ENCODE assay signal across 8 cellular contexts in the genomic region with DNA sequence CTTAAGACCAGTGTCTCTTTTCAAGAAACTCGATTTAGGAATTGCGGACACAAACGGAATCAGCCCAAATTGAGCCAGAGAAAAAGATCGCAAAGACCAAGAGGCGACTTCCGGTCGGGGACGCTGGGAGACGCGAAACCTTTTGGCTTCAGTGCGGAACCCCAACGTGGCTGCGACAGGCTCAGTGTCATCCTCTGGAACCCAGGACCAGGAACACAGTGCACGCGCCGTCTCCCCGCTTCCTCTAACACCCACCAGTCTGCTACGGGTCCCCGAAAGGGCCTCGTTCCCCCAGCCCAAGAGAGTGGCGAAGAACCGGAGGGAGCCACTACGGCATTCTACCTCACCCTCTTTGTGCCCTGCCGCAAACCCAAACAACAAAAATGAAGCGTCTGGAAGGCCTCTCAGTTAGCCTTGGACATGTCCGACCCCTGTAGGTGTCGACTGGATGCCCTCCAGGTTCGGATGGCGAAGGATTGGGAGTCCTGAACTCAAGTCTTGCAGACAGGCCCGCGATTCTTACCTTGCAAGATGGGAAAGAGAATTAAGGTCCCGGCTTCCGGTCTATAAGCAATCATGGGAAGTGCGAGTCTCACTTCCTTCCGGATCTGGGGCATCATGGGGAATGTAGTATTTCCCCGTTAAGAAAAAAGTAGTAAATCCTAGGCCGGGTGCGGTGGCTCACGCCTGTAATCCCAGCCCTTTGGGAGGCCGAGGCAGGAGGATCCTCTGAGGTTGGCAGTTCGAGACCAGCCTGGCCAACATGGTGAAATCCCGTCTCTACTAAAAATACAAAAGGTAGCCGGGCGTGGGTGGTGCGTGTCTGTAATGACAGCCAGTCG. TPM values are rescaled to one million over a fixed set of nuclear protein-coding genes. Genes with fewer than 3 reads are reported as not detected.
DNase-seq lines count a peak whose midpoint lies in the region; ATAC-seq and TF ChIP-seq lines count a peak whose summit lies in the region.

Gene RPL6, minus strand, starts transcription at position 542 of the 842 bp plus-strand sequence. CDS start 949 bp downstream, outside the sequence.

- POLR2A ChIA-PET in PC-9 (lab: Charles Lee; ENCODE audit: unreplicated experiment), result no interaction called here

- peaks cover 44% of the 10 kb centered on the region for H4K20me1 ChIP-seq in PC-9 (ENCODE audit: insufficient read depth)

- peak; percentile 80 for ATAC-seq in GM21515 (IDR thresholded peaks at IDR 0.05; ENCODE audit: unreplicated experiment)

- H3F3A ChIP-seq in PC-9 (ENCODE audit: insufficient read depth, low read depth), result peaks cover 57% of the 10 kb centered on the region

- no peak for TF ChIP-seq CTCF in Calu3 (IDR thresholded peaks at IDR 0.05; ENCODE audit: unreplicated experiment)
- TF ChIP-seq CTCF in PC-9 (conservative IDR thresholded peaks at IDR 0.05), result no peak

- peak within 1 kb of the TSS; percentile 71 for H2AFZ ChIP-seq in PC-9

- TF ChIP-seq POLR2A in erythroblast (IDR thresholded peaks at IDR 0.05; ENCODE audit: low read length), result peak; percentile 98

- H3K27ac ChIP-seq in PC-9, result peak within 1 kb of the TSS; percentile 94
- peak within 1 kb of the TSS; percentile 89 to 90 for H3K27ac ChIP-seq in mucosa of rectum (ENCODE audit: low read depth in 2 of 2, low read length in 2 of 2)

- BruUV-seq in Calu3 (replicated peaks; lab: Mats Ljungman, UMichigan) (TSS peak; percentile 64), PC-9 (replicated peaks; lab: Mats Ljungman, UMichigan) (TSS peak; percentile 78)

- H3K79me2 ChIP-seq in PC-9 (ENCODE audit: low read depth), result peaks cover 32% of the 10 kb centered on the region

- H3K4me1 ChIP-seq in PC-9 (replicated peaks; ENCODE audit: insufficient read depth), result peaks cover 14% of the 10 kb centered on the region
- H3K4me1 ChIP-seq in mucosa of rectum (ENCODE audit: control insufficient read depth in 2 of 2, insufficient read depth in 2 of 2, low read length in 2 of 2), result peaks cover 4 to 13% of the 10 kb centered on the region in 2 donors

- DNase-seq in Calu3 (peak; percentile 82), PC-9 (peak; percentile 71 to 91), activated T-cell treated with anti-CD3 and anti-CD28 coated beads for 48 hours (ENCODE audit: low read depth) (peak; percentile 65), erythroblast (lab: John Stamatoyannopoulos, UW) (peak; percentile 91 to 93)
- DNase-seq in stimulated activated CD8-positive, alpha-beta memory T cell treated with anti-CD3 and anti-CD28 coated beads, Interleukin-7, amount 100 ng/mL, for 1 hour (ENCODE audit: low read depth in 2 of 2), result peak; percentile 44 to 57

- CTCF ChIA-PET in Calu3 (lab: Charles Lee) (no interaction called here), PC-9 (lab: Charles Lee) (no interaction called here)

- H3K4me3 Mint-ChIP-seq in Calu3 (ENCODE audit: low read depth, unreplicated experiment) (peak within 1 kb of the TSS; percentile 99), IgD-negative memory B cell (peak within 1 kb of the TSS; percentile 99 to 100 (median 100))

- H3K4me1 Mint-ChIP-seq in Calu3 (ENCODE audit: low read depth, unreplicated experiment), result peaks cover 36% of the 10 kb centered on the region
- H3K4me1 Mint-ChIP-seq in IgD-negative memory B cell, result peaks cover 25 to 38% (median 28%) of the 10 kb centered on the region in 3 donors

- H3K9ac ChIP-seq in mucosa of rectum (ENCODE audit: low read depth in 1 of 2, low read length in 2 of 2), result peak within 1 kb of the TSS; percentile 90 to 93

- H3K36me3 ChIP-seq in PC-9 (ENCODE audit: low read depth) (peaks cover 39% of the 10 kb centered on the region), mucosa of rectum (ENCODE audit: control insufficient read depth in 2 of 2, insufficient read depth in 2 of 2, low read length in 2 of 2) (peaks cover 31 to 35% of the 10 kb centered on the region in 2 donors)

- intact Hi-C loops in Calu3 (cut with micrococcal nuclease; ENCODE audit: unreplicated experiment) (loop anchor here (1.0 kb wide), 1 partner anchor 211 kb away; no protein-coding TSS in a partner anchor), PC-9 (cut with micrococcal nuclease; ENCODE audit: unreplicated experiment) (no loop called here)

- H3K9me3 Mint-ChIP-seq in Calu3 (ENCODE audit: low read depth, unreplicated experiment) (no peaks in the 10 kb centered on the region), IgD-negative memory B cell (no peaks in the 10 kb centered on the region)

- H3K27me3 ChIP-seq in PC-9 (ENCODE audit: insufficient read depth, low read depth) (no peaks in the 10 kb centered on the region), mucosa of rectum (ENCODE audit: control insufficient read depth in 2 of 2, insufficient read depth in 2 of 2, low read length in 2 of 2) (no peaks in the 10 kb centered on the region)

- H3K36me3 Mint-ChIP-seq in Calu3 (ENCODE audit: insufficient read depth, unreplicated experiment) (peaks cover 51% of the 10 kb centered on the region), IgD-negative memory B cell (peaks cover 1% of the 10 kb centered on the region)

- H3K27ac Mint-ChIP-seq in Calu3 (ENCODE audit: unreplicated experiment), result peak within 1 kb of the TSS; percentile 100
- H3K27ac Mint-ChIP-seq in IgD-negative memory B cell, result peak within 1 kb of the TSS; percentile 99 to 100 (median 99)

- H3K4me2 ChIP-seq in PC-9, result peak within 1 kb of the TSS; percentile 97

- no peaks in the 10 kb centered on the region for H3K9me3 ChIP-seq in PC-9 (ENCODE audit: insufficient read depth, low read depth)
- no peaks in the 10 kb centered on the region for H3K9me3 ChIP-seq in mucosa of rectum (ENCODE audit: control insufficient read depth in 2 of 2, low read length in 2 of 2)

- H3K27me3 Mint-ChIP-seq in Calu3 (ENCODE audit: unreplicated experiment) (no peaks in the 10 kb centered on the region), IgD-negative memory B cell (no peaks in the 10 kb centered on the region)

- H3K4me3 ChIP-seq in PC-9 (peak within 1 kb of the TSS; percentile 83), mucosa of rectum (ENCODE audit: low read length in 2 of 2) (peak within 1 kb of the TSS; percentile 98 to 99)

- no peaks in the 10 kb centered on the region for H3K9me2 ChIP-seq in PC-9 (ENCODE audit: insufficient read depth)

RNA-seq across cellular contexts. Expression of gene RPL6, which starts in this region (rescaled TPM):
- total RNA-seq in Calu3 (2022) (1,147 and 1,267 TPM in 2 replicates), PC-9 (2021) (1,421 and 1,543 TPM in 2 replicates)
- 701 TPM for polyA plus RNA-seq in IgD-negative memory B cell

Comparison
In these comparisons a context has a peak if more than half of its experiments do, and no peak if none do; other contexts are left out.
1. Peak in every context shown above with its lines: DNase-seq, ATAC-seq, H3K4me3 ChIP-seq and H3K27ac ChIP-seq.